In the genomic region with DNA sequence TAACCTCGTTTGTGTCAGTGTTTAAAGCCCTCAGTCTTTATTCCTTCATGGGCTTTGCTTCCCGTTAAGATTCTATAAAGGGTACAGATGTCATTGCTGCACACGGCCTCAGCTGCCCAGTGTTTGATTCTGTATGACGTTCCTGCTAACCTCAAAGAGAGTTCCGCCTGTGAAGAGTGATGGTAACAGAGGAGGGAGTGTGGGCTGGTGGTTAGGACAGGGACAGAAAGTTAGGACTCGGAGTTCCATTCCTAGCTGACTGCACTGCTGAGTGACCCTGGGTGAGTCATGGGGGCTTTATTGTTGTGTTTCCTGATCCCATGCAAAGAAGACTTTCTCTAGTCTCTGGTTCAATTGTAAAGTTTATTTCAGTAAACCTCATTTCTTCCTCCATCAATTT, we compare ENCODE assay signal across 20 cellular contexts.
A peak's percentile ranks its signal among the peaks of the same experiment; 100 is the strongest.
DNase-seq lines count a peak whose midpoint lies in the region; ATAC-seq and TF ChIP-seq lines count a peak whose summit lies in the region.
"Had no signal": no experiment of that assay in that cellular context is flagged by ENCODE, and none has a peak within 500 bp of the region (broad histone marks: within the 10 kb centered on the region; RNA-seq: fewer than 3 reads in every experiment).

No MANE protein-coding gene starts in this region.

- no peaks in the 10 kb centered on the region for H3K36me3 Mint-ChIP-seq in stimulated activated memory B cell treated with anti-CD40 and anti-IgM and Interleukin-4, amounts not matched to agents 10 μg/mL and 1 μg/mL and 100 μg/mL, for 72 hours

- intact Hi-C loops in thyroid gland (cut with DNase I) = no loop called here

- no peaks in the 10 kb centered on the region for H3K9me3 Mint-ChIP-seq in stimulated activated memory B cell treated with anti-CD40 and anti-IgM and Interleukin-4, amounts not matched to agents 10 μg/mL and 1 μg/mL and 100 μg/mL, for 72 hours
- H3K9me3 Mint-ChIP-seq: CD4-positive, alpha-beta T cell had no signal

- H3K27ac Mint-ChIP-seq in stimulated activated memory B cell treated with anti-CD40 and anti-IgM and Interleukin-4, amounts not matched to agents 10 μg/mL and 1 μg/mL and 100 μg/mL, for 72 hours = no peak overlapping the region
- H3K27ac Mint-ChIP-seq: CD4-positive, alpha-beta T cell had no signal

- DNase-seq in LHCN-M2 (ENCODE audit: low read depth) (peak; percentile 38), SJSA1 (ENCODE audit: low read depth in 1 of 2, low spot score in 2 of 2) (peak; percentile 56 to 74), fibroblast of peridontal ligament (ENCODE audit: extremely low read depth) (peak; percentile 15), thyroid gland (no peak), cerebellar nuclear complex (lab: John Stamatoyannopoulos, UW) (no peak)
- DNase-seq: CD4-positive, alpha-beta T cell; DMS53; HCEC 1CT; NCI-H1092; NCI-H1417 treated with DMSO at 0.1 percent for 48 hours; NCI-H1694 treated with DMSO at 0.1 percent for 48 hours; NCI-H2081; NCI-H526 treated with DMSO at 0.1 percent for 48 hours; Peyer's patch; SHP77 treated with DMSO at 0.1 percent for 48 hours had no signal

- H3K4me3 ChIP-seq in SJSA1 = no peak overlapping the region
- no peak overlapping the region for H3K4me3 ChIP-seq in thyroid gland (replicated peaks in 1 of 3)
- H3K4me3 ChIP-seq: BLaER1, GM12878, Peyer's patch, SK-N-MC had no signal

- 76 to 84% methylated on average over 6 of the region's 6 CpGs for WGBS in thyroid gland, 2 donors

- no peak overlapping the region for H3K4me3 Mint-ChIP-seq in stimulated activated memory B cell treated with anti-CD40 and anti-IgM and Interleukin-4, amounts not matched to agents 10 μg/mL and 1 μg/mL and 100 μg/mL, for 72 hours
- H3K4me3 Mint-ChIP-seq: CD4-positive, alpha-beta T cell had no signal

- H3K36me3 ChIP-seq in SJSA1 = no peaks in the 10 kb centered on the region
- no peaks in the 10 kb centered on the region for H3K36me3 ChIP-seq in thyroid gland
- H3K36me3 ChIP-seq: BLaER1, Peyer's patch had no signal

- H3K27me3 Mint-ChIP-seq in stimulated activated memory B cell treated with anti-CD40 and anti-IgM and Interleukin-4, amounts not matched to agents 10 μg/mL and 1 μg/mL and 100 μg/mL, for 72 hours = no peaks in the 10 kb centered on the region

- H3K4me1 Mint-ChIP-seq in stimulated activated memory B cell treated with anti-CD40 and anti-IgM and Interleukin-4, amounts not matched to agents 10 μg/mL and 1 μg/mL and 100 μg/mL, for 72 hours = no peaks in the 10 kb centered on the region

- H3K27me3 ChIP-seq in SJSA1 (replicated peaks) (no peaks in the 10 kb centered on the region), thyroid gland (no peaks in the 10 kb centered on the region)
- H3K27me3 ChIP-seq: BLaER1, Peyer's patch had no signal

- no peaks in the 10 kb centered on the region for H3K9me3 ChIP-seq in SJSA1 (replicated peaks)
- H3K9me3 ChIP-seq in thyroid gland = no peaks in the 10 kb centered on the region
- H3K9me3 ChIP-seq: BLaER1, Peyer's patch had no signal

- peak; percentile 17 for ATAC-seq in stimulated activated memory B cell treated with anti-CD40 and anti-IgM and Interleukin-4, amounts not matched to agents 10 μg/mL and 1 μg/mL and 100 μg/mL, for 72 hours
- no peak for ATAC-seq in GM21723 (IDR thresholded peaks at IDR 0.05; ENCODE audit: unreplicated experiment)
- ATAC-seq: GM12878 had no signal

- H3K27ac ChIP-seq in SJSA1 (no peak overlapping the region), thyroid gland (no peak overlapping the region)
- H3K27ac ChIP-seq: BLaER1, Peyer's patch, SK-N-MC had no signal

- H3K4me1 ChIP-seq in SJSA1 (replicated peaks) = peaks cover 42% of the 10 kb centered on the region
- no peaks in the 10 kb centered on the region for H3K4me1 ChIP-seq in thyroid gland
- H3K4me1 ChIP-seq: Peyer's patch had no signal

- TF ChIP-seq POLR2A in thyroid gland (IDR thresholded peaks at IDR 0.05) = no peak

- no peak for TF ChIP-seq CTCF in thyroid gland (IDR thresholded peaks at IDR 0.05)

Comparison
In these comparisons a context has a peak if more than half of its experiments do, and no peak if none do; other contexts are left out.
1. DNase-seq: peak in LHCN-M2 (single experiment), SJSA1 (2 of 2) and fibroblast of peridontal ligament (single experiment); none in thyroid gland (0 of 2) and cerebellar nuclear complex (0 of 2).